In the genomic region with DNA sequence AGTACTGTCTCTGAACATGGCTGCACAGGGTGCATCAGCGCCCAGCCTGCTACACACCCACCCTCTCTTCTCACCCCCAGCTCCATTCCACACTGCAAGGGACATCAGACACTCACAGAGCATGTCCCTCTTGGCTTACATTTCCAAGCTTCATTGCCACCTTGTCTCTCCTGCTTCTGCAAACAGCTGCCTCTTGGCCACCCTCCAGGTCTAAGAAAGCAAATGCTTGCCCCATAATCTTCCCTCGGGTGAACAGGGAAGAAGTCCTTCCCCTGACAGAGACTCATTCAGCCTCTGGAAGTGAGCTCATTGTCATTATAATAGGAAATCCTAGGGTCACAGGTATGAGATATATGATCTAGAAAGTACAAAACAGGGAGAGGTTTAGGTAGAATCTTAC, we compare ENCODE assay signal across 14 cellular contexts.
"Had no signal": no experiment of that assay in that cellular context is flagged by ENCODE, and none has a peak within 500 bp of the region (broad histone marks: within the 10 kb centered on the region; RNA-seq: fewer than 3 reads in every experiment).

No MANE protein-coding gene starts in this region.

- H3K9me3 ChIP-seq: body of pancreas, mucosa of descending colon, right atrium auricular region, suprapubic skin had no signal

- ATAC-seq: activated CD8-positive, alpha-beta T cell treated with anti-CD3 and anti-CD28 coated beads for 36 hours; body of pancreas; mucosa of descending colon; stimulated activated naive CD8-positive, alpha-beta T cell treated with anti-CD3 and anti-CD28 coated beads, Interleukin-15, amount 100 ng/mL, for 72 hours had no signal

- DNase-seq: activated CD4-positive, alpha-beta T cell treated with anti-CD3 and anti-CD28 coated beads, Interleukin-2, amount 10 ng/mL, durations not matched to agents 24 days and 14 days; activated CD8-positive, alpha-beta T cell treated with anti-CD3 and anti-CD28 coated beads for 36 hours; activated naive CD4-positive, alpha-beta T cell treated with anti-CD3 and anti-CD28 coated beads for 36 hours; activated T-cell treated with anti-CD3 and anti-CD28 coated beads, Interleukin-2, amount 50 U/mL, for 1 hour; mucosa of descending colon; naive B cell; stimulated activated CD4-positive, alpha-beta T cell treated with anti-CD3 and anti-CD28 coated beads, Interleukin-12 subunit alpha, Interleukin-12 subunit beta, amount 100 ng/mL, for 4 hours; stimulated activated CD4-positive, alpha-beta T cell treated with anti-CD3 and anti-CD28 coated beads, Interleukin-2, amount 100 ng/mL, for 24 hours; stimulated activated naive CD8-positive, alpha-beta T cell treated with anti-CD3 and anti-CD28 coated beads, Interleukin-15, amount 100 ng/mL, for 72 hours; trophoblast cell had no signal

- H3K4me3 ChIP-seq: body of pancreas, hepatocyte, mucosa of descending colon, right atrium auricular region, suprapubic skin had no signal

- H3K4me1 ChIP-seq: body of pancreas, right atrium auricular region, suprapubic skin had no signal

- H3K27ac ChIP-seq: body of pancreas, hepatocyte, right atrium auricular region, suprapubic skin had no signal

- H3K36me3 ChIP-seq: right atrium auricular region, suprapubic skin had no signal

- H3K27me3 ChIP-seq: body of pancreas, hepatocyte, right atrium auricular region, suprapubic skin had no signal
